Comparison of ENCODE assay signal across 21 cellular contexts in genomic region chr6:133436652-133437051, GRCh38.
"Had no signal": no experiment of that assay in that cellular context is flagged by ENCODE, and none has a peak within 500 bp of the region (broad histone marks: within the 10 kb centered on the region; RNA-seq: fewer than 3 reads in every experiment).

No MANE protein-coding gene starts in this region.

- H3K4me3 ChIP-seq: ascending aorta, coronary artery, gastroesophageal sphincter, left lung, neural progenitor cell, ovary, thyroid gland had no signal

- DNase-seq: activated CD4-positive, alpha-beta T cell treated with anti-CD3 and anti-CD28 coated beads for 1 hour; activated CD4-positive, alpha-beta T cell treated with anti-CD3 and anti-CD28 coated beads, Interleukin-2, amount 50 U/mL, for 4 hours; activated naive CD4-positive, alpha-beta T cell; activated naive CD8-positive, alpha-beta T cell treated with anti-CD3 and anti-CD28 coated beads, Interleukin-2, amount 10 ng/mL, durations not matched to agents 7 days and 5 days; activated T-cell treated with anti-CD3 and anti-CD28 coated beads for 4 hours; effector CD4-positive, alpha-beta T cell; kidney; mammary epithelial cell; naive B cell; ovary; stimulated activated CD4-positive, alpha-beta T cell treated with anti-CD3 and anti-CD28 coated beads, Interleukin-15, amount 100 ng/mL, for 24 hours; stimulated activated CD4-positive, alpha-beta T cell treated with anti-CD3 and anti-CD28 coated beads, Interleukin-4, amount 100 ng/mL, for 1 hour; stimulated activated naive B cell treated with anti-CD40 and anti-IgM and Interleukin-4, amounts not matched to agents 10 μg/mL and 1 μg/mL and 100 μg/mL, for 72 hours; T-helper 1 cell; thyroid gland had no signal

- H3K9me3 ChIP-seq: ascending aorta, gastroesophageal sphincter, left lung, ovary, thyroid gland had no signal

- ATAC-seq: gastroesophageal sphincter; left lung; stimulated activated naive B cell treated with anti-CD40 and anti-IgM and Interleukin-4, amounts not matched to agents 10 μg/mL and 1 μg/mL and 100 μg/mL, for 72 hours had no signal

- H3K4me2 ChIP-seq: neural progenitor cell had no signal

- H3K9ac ChIP-seq: neural progenitor cell had no signal

- H3K36me3 ChIP-seq: ascending aorta, gastroesophageal sphincter, left lung, neural progenitor cell, ovary, thyroid gland had no signal

- H3K27me3 ChIP-seq: ascending aorta, gastroesophageal sphincter, left lung, neural progenitor cell, ovary, thyroid gland had no signal

- H3K27ac ChIP-seq: ascending aorta, coronary artery, gastroesophageal sphincter, left lung, neural progenitor cell, ovary, thyroid gland, VCaP had no signal

- H3K4me1 ChIP-seq: ascending aorta, gastroesophageal sphincter, left lung, thyroid gland had no signal

- H2AFZ ChIP-seq: neural progenitor cell had no signal
